In genomic region chr5:180809403-180810209, GRCh38 we compare ENCODE assay signal across 8 cellular contexts. TPM values are rescaled to one million over a fixed set of nuclear protein-coding genes. Genes with fewer than 3 reads are reported as not detected.
DNase-seq lines count a peak whose midpoint lies in the region; ATAC-seq and TF ChIP-seq lines count a peak whose summit lies in the region.

No MANE protein-coding gene starts in this region.

- H3K4me3 ChIP-seq in Caco-2 (ENCODE audit: low read depth, low read length) = peak overlapping the region; percentile 64

- no peaks in the 10 kb centered on the region for H3K27me3 ChIP-seq in Caco-2 (replicated peaks; ENCODE audit: control insufficient read depth, insufficient read depth, low read length)

- ATAC-seq in GM21367 (IDR thresholded peaks at IDR 0.05; ENCODE audit: unreplicated experiment) = peak; percentile 49

- BruUV-seq in Caco-2 (replicated peaks; lab: Mats Ljungman, UMichigan) = no TSS peak

- DNase-seq in Caco-2 (peak; percentile 94 to 96), HS-5 (ENCODE audit: low read depth) (peak; percentile 78), epidermal melanocyte (ENCODE audit: insufficient read length, low spot score) (peak; percentile 84), middle frontal gyrus (ENCODE audit: extremely low spot score, low spot score) (peak; percentile 51)
- DNase-seq in NK-92 treated with Interleukin-12 subunit alpha and Interleukin-12 subunit beta, amount 100 ng/mL, for 24 hours (lab: John Stamatoyannopoulos, UW) = peak; percentile 95
- peak; percentile 78 to 81 for DNase-seq in activated CD8-positive, alpha-beta memory T cell treated with anti-CD3 and anti-CD28 coated beads for 4 hours (ENCODE audit: low read depth in 2 of 2)
- DNase-seq in stimulated activated CD8-positive, alpha-beta memory T cell treated with anti-CD3 and anti-CD28 coated beads, Interleukin-4, amount 100 ng/mL, for 1 hour (ENCODE audit: low read depth in 2 of 2, low spot score in 1 of 2) = peak; percentile 64 to 75

- peaks cover 3% of the 10 kb centered on the region; the same call in 1 of the 2 replicates for H3K36me3 ChIP-seq in Caco-2 (ENCODE audit: control insufficient read depth, insufficient read depth, low read length)

- CTCF ChIA-PET in Caco-2 (lab: Charles Lee) = interaction anchor here (0.6 to 0.7 kb wide), 3 partner anchors 25 to 375 kb away, joined by 3 to 5 read pairs (median 3); no protein-coding TSS in a partner anchor

- H3K9me3 ChIP-seq in Caco-2 = no peaks in the 10 kb centered on the region

- H3K27me3 Mint-ChIP-seq in Caco-2 (ENCODE audit: insufficient read depth, unreplicated experiment) = no peaks in the 10 kb centered on the region

- no peak for TF ChIP-seq CTCF in Caco-2 (IDR thresholded peaks at IDR 0.05; ENCODE audit: insufficient read depth in 1 of 2, low read depth in 1 of 2, low read length in 1 of 2, severe bottlenecking in 1 of 2, unreplicated experiment in 1 of 2)

- intact Hi-C loops in Caco-2 (cut with micrococcal nuclease; ENCODE audit: unreplicated experiment) = loop anchor here (1.0 to 10.0 kb wide), 5 partner anchors 7 to 375 kb away; partner anchors contain the start of genes MGAT1 and ZFP62

- H3K36me3 Mint-ChIP-seq in Caco-2 (ENCODE audit: insufficient read depth, unreplicated experiment) = peaks cover 29% of the 10 kb centered on the region

- peaks cover 42% of the 10 kb centered on the region for H3K4me1 ChIP-seq in Caco-2

- H3K4me1 Mint-ChIP-seq in Caco-2 (ENCODE audit: low read depth, unreplicated experiment) = peaks cover 66% of the 10 kb centered on the region

- no peaks in the 10 kb centered on the region for H3K9me3 Mint-ChIP-seq in Caco-2 (ENCODE audit: unreplicated experiment)

- peak overlapping the region; percentile 84 for H3K4me3 Mint-ChIP-seq in Caco-2 (ENCODE audit: unreplicated experiment)

- H3K27ac Mint-ChIP-seq in Caco-2 (ENCODE audit: unreplicated experiment) = peak overlapping the region; percentile 66

- POLR2A ChIA-PET in Caco-2 (lab: Charles Lee) = interaction anchor here (1.0 kb wide), 3 partner anchors 21 to 375 kb away, joined by 3 to 13 read pairs (median 8); no protein-coding TSS in a partner anchor

RNA-seq across cellular contexts. Expression of gene MGAT1, which starts 7.0 kb away (rescaled TPM):
- 80.1 and 82.5 TPM in 2 replicates for total RNA-seq in Caco-2 (2022)

RNA-seq across cellular contexts. Expression of gene ZFP62, which starts 51.5 kb away (rescaled TPM):
- 34.4 and 35.9 TPM in 2 replicates for total RNA-seq in Caco-2 (2022)

Comparison
In these comparisons a context has a peak if more than half of its experiments do, and no peak if none do; other contexts are left out.
1. Peak in every context shown above with its lines: DNase-seq, ATAC-seq and H3K4me3 ChIP-seq.